9 cellular contexts compared by ENCODE assay signal in genomic region chr4:185096032-185096653, GRCh38. TPM values are rescaled to one million over a fixed set of nuclear protein-coding genes. Genes with fewer than 3 reads are reported as not detected.
A peak's percentile ranks its signal among the peaks of the same experiment; 100 is the strongest.
DNase-seq lines count a peak whose midpoint lies in the region; ATAC-seq and TF ChIP-seq lines count a peak whose summit lies in the region.
"Had no signal": no experiment of that assay in that cellular context is flagged by ENCODE, and none has a peak within 500 bp of the region (broad histone marks: within the 10 kb centered on the region; RNA-seq: fewer than 3 reads in every experiment).

No MANE protein-coding gene starts in this region.

- WGBS in prostate gland: 22% methylated on average over 2 of the region's 2 CpGs

- no peak for ATAC-seq in HG02981 (IDR thresholded peaks at IDR 0.05; ENCODE audit: unreplicated experiment)
- ATAC-seq: naive thymus-derived CD8-positive, alpha-beta T cell had no signal

- no peaks in the 10 kb centered on the region for H3K4me1 ChIP-seq in prostate gland (replicated peaks)

- no peak overlapping the region for H3K4me3 ChIP-seq in prostate gland

- no peaks in the 10 kb centered on the region for H3K36me3 ChIP-seq in prostate gland

- H3K27ac ChIP-seq in prostate gland: no peak overlapping the region

- H3K27me3 ChIP-seq in prostate gland (replicated peaks; ENCODE audit: insufficient read depth): no peaks in the 10 kb centered on the region

- DNase-seq in DMS153 treated with DMSO at 0.1 percent for 48 hours (lab: John Stamatoyannopoulos, UW; ENCODE audit: unreplicated experiment): peak; percentile 27
- DNase-seq in HPDE6-E6E7 (ENCODE audit: extremely low spot score): peak; percentile 25
- DNase-seq in SK-N-DZ (ENCODE audit: low spot score): peak; percentile 37
- DNase-seq in fibroblast of peridontal ligament (ENCODE audit: extremely low read depth): peak; percentile 60
- peak; percentile 37 for DNase-seq in prostate gland (ENCODE audit: low spot score)
- no peak for DNase-seq in activated CD4-positive, CD25-positive, alpha-beta regulatory T cell treated with anti-CD3 and anti-CD28 coated beads, Interleukin-2, amount 50 U/mL, for 72 hours
- no peak for DNase-seq in cortex of kidney (lab: John Stamatoyannopoulos, UW)

- intact Hi-C loops in prostate gland (cut with DNase I): loop anchor here (2.0 to 10.0 kb wide), 2 partner anchors 55 to 351 kb away; no protein-coding TSS in a partner anchor

- H3K9me3 ChIP-seq in prostate gland: no peaks in the 10 kb centered on the region

- TF ChIP-seq CTCF in prostate gland (IDR thresholded peaks at IDR 0.05): peak in 3 of 4 experiments; percentile 62 to 77 (median 66)

- TF ChIP-seq POLR2A in prostate gland (IDR thresholded peaks at IDR 0.05): no peak

RNA-seq across cellular contexts. Expression of gene SLC25A4, which starts 46.9 kb away (rescaled TPM):
- polyA plus RNA-seq in SK-N-DZ (2014; cell fraction: cytosol; rRNA removed): 31.0 and 36.9 TPM in 2 replicates
- 34.7 and 42.4 TPM in 2 replicates for polyA plus RNA-seq in SK-N-DZ (2014; cell fraction: nucleus; rRNA removed)
- total RNA-seq in prostate gland: 100 to 1,000 TPM in 1 of 2 donors, 10 to 100 TPM in 1; 46.0 to 105 TPM

Comparison
In these comparisons a context has a peak if more than half of its experiments do, and no peak if none do; other contexts are left out.
1. DNase-seq: peak in DMS153 treated with DMSO at 0.1 percent for 48 hours (single experiment), HPDE6-E6E7 (single experiment), SK-N-DZ (single experiment), fibroblast of peridontal ligament (single experiment) and prostate gland (single experiment); none in activated CD4-positive, CD25-positive, alpha-beta regulatory T cell treated with anti-CD3 and anti-CD28 coated beads, Interleukin-2, amount 50 U/mL, for 72 hours (single experiment) and cortex of kidney (single experiment).